In the genomic region with DNA sequence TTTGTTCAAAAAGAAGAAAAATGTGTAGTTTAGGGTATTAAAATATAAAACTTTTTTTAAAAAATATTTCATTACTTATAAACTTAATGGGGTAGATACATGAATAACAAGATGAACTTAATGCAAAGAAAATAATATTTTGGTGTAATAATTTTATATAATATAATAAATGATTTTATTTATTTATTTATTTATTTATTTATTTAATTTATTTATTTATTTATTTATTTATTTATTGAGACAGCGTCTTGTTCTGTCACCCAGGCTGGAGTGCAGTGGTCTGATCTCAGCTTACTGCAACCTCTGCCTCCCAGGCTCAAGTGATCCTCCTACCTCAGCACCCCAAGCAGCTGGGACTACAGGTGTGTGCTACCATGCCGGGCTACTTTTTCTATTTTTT, we compare ENCODE assay signal across 1 cellular context.
TF ChIP-seq lines count a peak whose summit lies in the region.

No MANE protein-coding gene starts in this region.

TF ChIP-seq in HEK293, 187 proteins besides CTCF, POLR2A, EP300 and RAD21 (continued from another document and continues in another):
- TF ChIP-seq, protein P1, sequence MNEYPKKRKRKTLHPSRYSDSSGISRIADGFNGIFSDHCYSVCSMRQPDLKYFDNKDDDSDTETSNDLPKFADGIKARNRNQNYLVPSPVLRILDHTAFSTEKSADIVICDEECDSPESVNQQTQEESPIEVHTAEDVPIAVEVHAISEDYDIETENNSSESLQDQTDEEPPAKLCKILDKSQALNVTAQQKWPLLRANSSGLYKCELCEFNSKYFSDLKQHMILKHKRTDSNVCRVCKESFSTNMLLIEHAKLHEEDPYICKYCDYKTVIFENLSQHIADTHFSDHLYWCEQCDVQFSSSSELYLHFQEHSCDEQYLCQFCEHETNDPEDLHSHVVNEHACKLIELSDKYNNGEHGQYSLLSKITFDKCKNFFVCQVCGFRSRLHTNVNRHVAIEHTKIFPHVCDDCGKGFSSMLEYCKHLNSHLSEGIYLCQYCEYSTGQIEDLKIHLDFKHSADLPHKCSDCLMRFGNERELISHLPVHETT (tag by site-specific recombination; IDR thresholded peaks at IDR 0.05), result no peak
- TF ChIP-seq, protein P2, sequence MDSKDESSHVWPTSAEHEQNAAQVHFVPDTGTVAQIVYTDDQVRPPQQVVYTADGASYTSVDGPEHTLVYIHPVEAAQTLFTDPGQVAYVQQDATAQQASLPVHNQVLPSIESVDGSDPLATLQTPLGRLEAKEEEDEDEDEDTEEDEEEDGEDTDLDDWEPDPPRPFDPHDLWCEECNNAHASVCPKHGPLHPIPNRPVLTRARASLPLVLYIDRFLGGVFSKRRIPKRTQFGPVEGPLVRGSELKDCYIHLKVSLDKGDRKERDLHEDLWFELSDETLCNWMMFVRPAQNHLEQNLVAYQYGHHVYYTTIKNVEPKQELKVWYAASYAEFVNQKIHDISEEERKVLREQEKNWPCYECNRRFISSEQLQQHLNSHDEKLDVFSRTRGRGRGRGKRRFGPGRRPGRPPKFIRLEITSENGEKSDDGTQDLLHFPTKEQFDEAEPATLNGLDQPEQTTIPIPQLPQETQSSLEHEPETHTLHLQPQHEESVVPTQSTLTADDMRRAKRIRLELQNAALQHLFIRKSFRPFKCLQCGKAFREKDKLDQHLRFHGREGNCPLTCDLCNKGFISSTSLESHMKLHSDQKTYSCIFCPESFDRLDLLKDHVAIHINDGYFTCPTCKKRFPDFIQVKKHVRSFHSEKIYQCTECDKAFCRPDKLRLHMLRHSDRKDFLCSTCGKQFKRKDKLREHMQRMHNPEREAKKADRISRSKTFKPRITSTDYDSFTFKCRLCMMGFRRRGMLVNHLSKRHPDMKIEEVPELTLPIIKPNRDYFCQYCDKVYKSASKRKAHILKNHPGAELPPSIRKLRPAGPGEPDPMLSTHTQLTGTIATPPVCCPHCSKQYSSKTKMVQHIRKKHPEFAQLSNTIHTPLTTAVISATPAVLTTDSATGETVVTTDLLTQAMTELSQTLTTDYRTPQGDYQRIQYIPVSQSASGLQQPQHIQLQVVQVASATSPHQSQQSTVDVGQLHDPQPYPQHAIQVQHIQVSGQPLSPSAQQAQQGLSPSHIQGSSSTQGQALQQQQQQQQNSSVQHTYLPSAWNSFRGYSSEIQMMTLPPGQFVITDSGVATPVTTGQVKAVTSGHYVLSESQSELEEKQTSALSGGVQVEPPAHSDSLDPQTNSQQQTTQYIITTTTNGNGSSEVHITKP (tag by site-specific recombination; IDR thresholded peaks at IDR 0.05), result no peak
- TF ChIP-seq ZNF560 (tag by site-specific recombination; IDR thresholded peaks at IDR 0.05; ENCODE audit: borderline replicate concordance), result peak; percentile 32; the same call in 1 of the 2 replicates
- TF ChIP-seq ZNF157 (tag by site-specific recombination; IDR thresholded peaks at IDR 0.05), result no peak
- TF ChIP-seq ZBTB7A (tag by site-specific recombination; IDR thresholded peaks at IDR 0.05; ENCODE audit: low read depth), result no peak
- no peak for TF ChIP-seq KLF1 (tag by site-specific recombination; IDR thresholded peaks at IDR 0.05)
- TF ChIP-seq ZFHX2 (tag by site-specific recombination; conservative IDR thresholded peaks at IDR 0.05), result no peak
- TF ChIP-seq ZNF623 (tag by site-specific recombination; IDR thresholded peaks at IDR 0.05), result peak; percentile 61; the same call in 1 of the 2 replicates
- TF ChIP-seq, protein P3, sequence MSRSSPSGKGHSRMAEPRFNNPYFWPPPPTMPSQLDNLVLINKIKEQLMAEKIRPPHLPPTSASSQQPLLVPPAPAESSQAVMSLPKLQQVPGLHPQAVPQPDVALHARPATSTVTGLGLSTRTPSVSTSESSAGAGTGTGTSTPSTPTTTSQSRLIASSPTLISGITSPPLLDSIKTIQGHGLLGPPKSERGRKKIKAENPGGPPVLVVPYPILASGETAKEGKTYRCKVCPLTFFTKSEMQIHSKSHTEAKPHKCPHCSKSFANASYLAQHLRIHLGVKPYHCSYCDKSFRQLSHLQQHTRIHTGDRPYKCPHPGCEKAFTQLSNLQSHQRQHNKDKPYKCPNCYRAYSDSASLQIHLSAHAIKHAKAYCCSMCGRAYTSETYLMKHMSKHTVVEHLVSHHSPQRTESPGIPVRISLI (tag by site-specific recombination; IDR thresholded peaks at IDR 0.05), result no peak
- TF ChIP-seq, protein P4, sequence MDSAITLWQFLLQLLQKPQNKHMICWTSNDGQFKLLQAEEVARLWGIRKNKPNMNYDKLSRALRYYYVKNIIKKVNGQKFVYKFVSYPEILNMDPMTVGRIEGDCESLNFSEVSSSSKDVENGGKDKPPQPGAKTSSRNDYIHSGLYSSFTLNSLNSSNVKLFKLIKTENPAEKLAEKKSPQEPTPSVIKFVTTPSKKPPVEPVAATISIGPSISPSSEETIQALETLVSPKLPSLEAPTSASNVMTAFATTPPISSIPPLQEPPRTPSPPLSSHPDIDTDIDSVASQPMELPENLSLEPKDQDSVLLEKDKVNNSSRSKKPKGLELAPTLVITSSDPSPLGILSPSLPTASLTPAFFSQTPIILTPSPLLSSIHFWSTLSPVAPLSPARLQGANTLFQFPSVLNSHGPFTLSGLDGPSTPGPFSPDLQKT (IDR thresholded peaks at IDR 0.05; ENCODE audit: borderline replicate concordance, low read depth, low read length), result no peak
- no peak for TF ChIP-seq ZNF600 (tag by site-specific recombination; IDR thresholded peaks at IDR 0.05)
- TF ChIP-seq SP2 (tag by site-specific recombination; IDR thresholded peaks at IDR 0.05), result no peak
- no peak for TF ChIP-seq ZNF138 (tag by site-specific recombination; IDR thresholded peaks at IDR 0.05; ENCODE audit: borderline replicate concordance)
- TF ChIP-seq ZNF768 (tag by site-specific recombination; IDR thresholded peaks at IDR 0.05), result no peak
- TF ChIP-seq ZNF529 (tag by site-specific recombination; IDR thresholded peaks at IDR 0.05; ENCODE audit: insufficient replicate concordance), result no peak
- no peak for TF ChIP-seq ZNF341 (tag by site-specific recombination; IDR thresholded peaks at IDR 0.05; ENCODE audit: low read depth)
- no peak for TF ChIP-seq YY1 (tag by site-specific recombination; IDR thresholded peaks at IDR 0.05)
- TF ChIP-seq ZSCAN30 (tag by site-specific recombination; IDR thresholded peaks at IDR 0.05), result no peak
- TF ChIP-seq ZNF121 (tag by site-specific recombination; IDR thresholded peaks at IDR 0.05), result no peak
- no peak for TF ChIP-seq ZNF324 (tag by site-specific recombination; IDR thresholded peaks at IDR 0.05)
- TF ChIP-seq, protein P5, sequence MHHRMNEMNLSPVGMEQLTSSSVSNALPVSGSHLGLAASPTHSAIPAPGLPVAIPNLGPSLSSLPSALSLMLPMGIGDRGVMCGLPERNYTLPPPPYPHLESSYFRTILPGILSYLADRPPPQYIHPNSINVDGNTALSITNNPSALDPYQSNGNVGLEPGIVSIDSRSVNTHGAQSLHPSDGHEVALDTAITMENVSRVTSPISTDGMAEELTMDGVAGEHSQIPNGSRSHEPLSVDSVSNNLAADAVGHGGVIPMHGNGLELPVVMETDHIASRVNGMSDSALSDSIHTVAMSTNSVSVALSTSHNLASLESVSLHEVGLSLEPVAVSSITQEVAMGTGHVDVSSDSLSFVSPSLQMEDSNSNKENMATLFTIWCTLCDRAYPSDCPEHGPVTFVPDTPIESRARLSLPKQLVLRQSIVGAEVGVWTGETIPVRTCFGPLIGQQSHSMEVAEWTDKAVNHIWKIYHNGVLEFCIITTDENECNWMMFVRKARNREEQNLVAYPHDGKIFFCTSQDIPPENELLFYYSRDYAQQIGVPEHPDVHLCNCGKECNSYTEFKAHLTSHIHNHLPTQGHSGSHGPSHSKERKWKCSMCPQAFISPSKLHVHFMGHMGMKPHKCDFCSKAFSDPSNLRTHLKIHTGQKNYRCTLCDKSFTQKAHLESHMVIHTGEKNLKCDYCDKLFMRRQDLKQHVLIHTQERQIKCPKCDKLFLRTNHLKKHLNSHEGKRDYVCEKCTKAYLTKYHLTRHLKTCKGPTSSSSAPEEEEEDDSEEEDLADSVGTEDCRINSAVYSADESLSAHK (tag by site-specific recombination; IDR thresholded peaks at IDR 0.05), result no peak
- no peak for TF ChIP-seq SP7 (tag by site-specific recombination; IDR thresholded peaks at IDR 0.05)
- no peak for TF ChIP-seq ZFP41 (tag by site-specific recombination; IDR thresholded peaks at IDR 0.05; ENCODE audit: borderline replicate concordance)
- no peak; the same call in 1 of the 2 replicates for TF ChIP-seq GLI2 (tag by site-specific recombination; IDR thresholded peaks at IDR 0.05; ENCODE audit: borderline replicate concordance, low read depth)
- no peak for TF ChIP-seq ZNF404 (tag by site-specific recombination; IDR thresholded peaks at IDR 0.05)
- peak; percentile 93 for TF ChIP-seq ZNF426 (tag by site-specific recombination; IDR thresholded peaks at IDR 0.05)
- no peak for TF ChIP-seq SETDB1 (IDR thresholded peaks at IDR 0.05; ENCODE audit: insufficient read length, low read length)
- TF ChIP-seq, protein P6, sequence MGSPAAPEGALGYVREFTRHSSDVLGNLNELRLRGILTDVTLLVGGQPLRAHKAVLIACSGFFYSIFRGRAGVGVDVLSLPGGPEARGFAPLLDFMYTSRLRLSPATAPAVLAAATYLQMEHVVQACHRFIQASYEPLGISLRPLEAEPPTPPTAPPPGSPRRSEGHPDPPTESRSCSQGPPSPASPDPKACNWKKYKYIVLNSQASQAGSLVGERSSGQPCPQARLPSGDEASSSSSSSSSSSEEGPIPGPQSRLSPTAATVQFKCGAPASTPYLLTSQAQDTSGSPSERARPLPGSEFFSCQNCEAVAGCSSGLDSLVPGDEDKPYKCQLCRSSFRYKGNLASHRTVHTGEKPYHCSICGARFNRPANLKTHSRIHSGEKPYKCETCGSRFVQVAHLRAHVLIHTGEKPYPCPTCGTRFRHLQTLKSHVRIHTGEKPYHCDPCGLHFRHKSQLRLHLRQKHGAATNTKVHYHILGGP (tag by site-specific recombination; IDR thresholded peaks at IDR 0.05), result no peak
- no peak for TF ChIP-seq ZFP3 (tag by site-specific recombination; IDR thresholded peaks at IDR 0.05; ENCODE audit: low read depth)
- TF ChIP-seq ZNF169 (tag by site-specific recombination; IDR thresholded peaks at IDR 0.05), result no peak
- 0 out of 2 replicates have a peak, but pooled peaks have one; percentile 67 for TF ChIP-seq ZFP37 (tag by site-specific recombination; IDR thresholded peaks at IDR 0.05)
- TF ChIP-seq, protein P7, sequence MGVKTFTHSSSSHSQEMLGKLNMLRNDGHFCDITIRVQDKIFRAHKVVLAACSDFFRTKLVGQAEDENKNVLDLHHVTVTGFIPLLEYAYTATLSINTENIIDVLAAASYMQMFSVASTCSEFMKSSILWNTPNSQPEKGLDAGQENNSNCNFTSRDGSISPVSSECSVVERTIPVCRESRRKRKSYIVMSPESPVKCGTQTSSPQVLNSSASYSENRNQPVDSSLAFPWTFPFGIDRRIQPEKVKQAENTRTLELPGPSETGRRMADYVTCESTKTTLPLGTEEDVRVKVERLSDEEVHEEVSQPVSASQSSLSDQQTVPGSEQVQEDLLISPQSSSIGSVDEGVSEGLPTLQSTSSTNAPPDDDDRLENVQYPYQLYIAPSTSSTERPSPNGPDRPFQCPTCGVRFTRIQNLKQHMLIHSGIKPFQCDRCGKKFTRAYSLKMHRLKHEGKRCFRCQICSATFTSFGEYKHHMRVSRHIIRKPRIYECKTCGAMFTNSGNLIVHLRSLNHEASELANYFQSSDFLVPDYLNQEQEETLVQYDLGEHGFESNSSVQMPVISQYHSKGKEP (tag by site-specific recombination; IDR thresholded peaks at IDR 0.05), result no peak
- TF ChIP-seq PRDM1 (tag by site-specific recombination; IDR thresholded peaks at IDR 0.05), result no peak
- TF ChIP-seq ZNF223 (tag by site-specific recombination; IDR thresholded peaks at IDR 0.05), result no peak
- no peak for TF ChIP-seq ZNF48 (tag by site-specific recombination; IDR thresholded peaks at IDR 0.05)
- TF ChIP-seq, protein P8, sequence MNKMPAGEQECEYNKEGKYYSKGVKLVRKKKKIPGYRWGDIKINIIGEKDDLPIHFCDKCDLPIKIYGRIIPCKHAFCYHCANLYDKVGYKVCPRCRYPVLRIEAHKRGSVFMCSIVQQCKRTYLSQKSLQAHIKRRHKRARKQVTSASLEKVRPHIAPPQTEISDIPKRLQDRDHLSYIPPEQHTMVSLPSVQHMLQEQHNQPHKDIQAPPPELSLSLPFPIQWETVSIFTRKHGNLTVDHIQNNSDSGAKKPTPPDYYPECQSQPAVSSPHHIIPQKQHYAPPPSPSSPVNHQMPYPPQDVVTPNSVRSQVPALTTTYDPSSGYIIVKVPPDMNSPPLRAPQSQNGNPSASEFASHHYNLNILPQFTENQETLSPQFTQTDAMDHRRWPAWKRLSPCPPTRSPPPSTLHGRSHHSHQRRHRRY (tag by site-specific recombination; IDR thresholded peaks at IDR 0.05), result no peak
- TF ChIP-seq ZNF211 (tag by site-specific recombination; IDR thresholded peaks at IDR 0.05; ENCODE audit: low read depth), result no peak
- peak; percentile 94 for TF ChIP-seq ZNF555 (tag by site-specific recombination; conservative IDR thresholded peaks at IDR 0.05)
- TF ChIP-seq KLF10 (tag by site-specific recombination; IDR thresholded peaks at IDR 0.05), result no peak
- TF ChIP-seq ZNF626 (tag by site-specific recombination; IDR thresholded peaks at IDR 0.05), result no peak
- TF ChIP-seq REPIN1 (tag by site-specific recombination; IDR thresholded peaks at IDR 0.05; ENCODE audit: low read depth), result no peak
- peak; percentile 60; the same call in 1 of the 2 replicates for TF ChIP-seq ZNF202 (tag by site-specific recombination; IDR thresholded peaks at IDR 0.05; ENCODE audit: borderline replicate concordance)
- no peak for TF ChIP-seq MZF1 (tag by site-specific recombination; IDR thresholded peaks at IDR 0.05; ENCODE audit: borderline replicate concordance)
- no peak for TF ChIP-seq BCL11A (tag by site-specific recombination; IDR thresholded peaks at IDR 0.05; ENCODE audit: low read depth)
- no peak for TF ChIP-seq SP3 (tag by site-specific recombination; IDR thresholded peaks at IDR 0.05)
- TF ChIP-seq SCRT1 (tag by site-specific recombination; IDR thresholded peaks at IDR 0.05; ENCODE audit: borderline replicate concordance), result no peak
- TF ChIP-seq, protein P9, sequence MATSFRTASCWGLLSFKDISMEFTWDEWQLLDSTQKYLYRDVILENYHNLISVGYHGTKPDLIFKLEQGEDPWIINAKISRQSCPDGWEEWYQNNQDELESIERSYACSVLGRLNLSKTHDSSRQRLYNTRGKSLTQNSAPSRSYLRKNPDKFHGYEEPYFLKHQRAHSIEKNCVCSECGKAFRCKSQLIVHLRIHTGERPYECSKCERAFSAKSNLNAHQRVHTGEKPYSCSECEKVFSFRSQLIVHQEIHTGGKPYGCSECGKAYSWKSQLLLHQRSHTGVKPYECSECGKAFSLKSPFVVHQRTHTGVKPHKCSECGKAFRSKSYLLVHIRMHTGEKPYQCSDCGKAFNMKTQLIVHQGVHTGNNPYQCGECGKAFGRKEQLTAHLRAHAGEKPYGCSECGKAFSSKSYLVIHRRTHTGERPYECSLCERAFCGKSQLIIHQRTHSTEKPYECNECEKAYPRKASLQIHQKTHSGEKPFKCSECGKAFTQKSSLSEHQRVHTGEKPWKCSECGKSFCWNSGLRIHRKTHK (tag by site-specific recombination; IDR thresholded peaks at IDR 0.05), result no peak
